In the genomic region with DNA sequence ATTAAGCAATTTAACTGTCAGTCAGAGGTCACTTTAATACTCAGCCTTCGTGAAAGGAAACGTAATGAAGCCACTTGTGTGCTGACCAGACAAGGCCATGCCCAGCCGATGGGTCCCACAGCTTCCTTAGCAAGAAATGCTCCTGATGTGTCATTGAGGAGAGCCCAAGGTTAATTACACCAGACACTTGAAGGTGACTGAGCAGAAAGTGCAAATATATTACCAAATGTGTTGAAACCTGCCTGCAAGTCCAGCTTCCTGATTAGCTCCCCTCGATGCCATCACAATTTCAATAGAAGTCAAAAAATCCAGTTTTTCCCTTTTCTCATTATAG, we compare ENCODE assay signal across 14 cellular contexts.
DNase-seq lines count a peak whose midpoint lies in the region; ATAC-seq and TF ChIP-seq lines count a peak whose summit lies in the region.
"Had no signal": no experiment of that assay in that cellular context is flagged by ENCODE, and none has a peak within 500 bp of the region (broad histone marks: within the 10 kb centered on the region; RNA-seq: fewer than 3 reads in every experiment).

No MANE protein-coding gene starts in this region.

- H3K4me1 ChIP-seq in RWPE2 (ENCODE audit: insufficient read depth, poor library complexity, severe bottlenecking) = peaks cover 15% of the 10 kb centered on the region
- H3K4me1 ChIP-seq in esophagus squamous epithelium = peaks cover 0 to 34% (median 13%) of the 10 kb centered on the region in 3 donors

- H3K36me3 ChIP-seq in RWPE2 (ENCODE audit: low read depth) (no peaks in the 10 kb centered on the region), esophagus squamous epithelium (no peaks in the 10 kb centered on the region)
- H3K36me3 ChIP-seq: cardiac muscle cell had no signal

- H3K27me3 ChIP-seq in AG04450 (ENCODE audit: control insufficient read depth, insufficient read depth, low read length) (no peaks in the 10 kb centered on the region), RWPE2 (ENCODE audit: insufficient read depth, poor library complexity, severe bottlenecking) (no peaks in the 10 kb centered on the region), esophagus squamous epithelium (no peaks in the 10 kb centered on the region)
- H3K27me3 ChIP-seq: cardiac muscle cell had no signal

- H3K27ac ChIP-seq in AG04450 (ENCODE audit: low read depth, low read length) (peak overlapping the region; percentile 96), RWPE2 (ENCODE audit: poor library complexity, severe bottlenecking) (peak overlapping the region; percentile 19), esophagus squamous epithelium (peak overlapping the region in 3 of 4 donors; percentile 58 to 75 (median 63))
- H3K27ac ChIP-seq: cardiac muscle cell had no signal

- CTCF ChIA-PET in AG04450 (lab: Charles Lee) = interaction anchor here (0.7 to 1.3 kb wide), 3 partner anchors 18 to 865 kb away, joined by 3 to 4 read pairs (median 4); no protein-coding TSS in a partner anchor

- no peak overlapping the region for H3K4me3 ChIP-seq in AG04450 (ENCODE audit: low read depth, low read length)
- no peak overlapping the region for H3K4me3 ChIP-seq in RWPE2 (ENCODE audit: severe bottlenecking)
- peak overlapping the region in 1 of 4 donors; percentile 0 for H3K4me3 ChIP-seq in esophagus squamous epithelium
- H3K4me3 ChIP-seq: cardiac muscle cell had no signal

- peak overlapping the region; percentile 94 for H3K27ac Mint-ChIP-seq in osteocyte (ENCODE audit: unreplicated experiment)

- DNase-seq in AG04450 (ENCODE audit: low read depth, low spot score) = no peak
- no peak for DNase-seq in RWPE2 (ENCODE audit: low spot score)
- DNase-seq in esophagus squamous epithelium (lab: John Stamatoyannopoulos, UW) = no peak
- no peak for DNase-seq in osteocyte (ENCODE audit: extremely low spot score, unreplicated experiment)
- DNase-seq in dedifferentiated amniotic fluid mesenchymal stem cell (ENCODE audit: extremely low spot score) = no peak
- no peak for DNase-seq in OCI-M2 (lab: John Stamatoyannopoulos, UW; ENCODE audit: unreplicated experiment)
- DNase-seq: activated CD4-positive, alpha-beta T cell treated with anti-CD3 and anti-CD28 coated beads, Interleukin-2, amount 50 U/mL, for 1 hour; activated gamma-delta T cell; DMS79 treated with DMSO at 0.1 percent for 48 hours; T-helper 9 cell had no signal

- POLR2A ChIA-PET in AG04450 (lab: Yijun Ruan, JAX) = interaction anchor here (0.6 to 3.6 kb wide), 7 partner anchors 18 to 266 kb away, joined by 3 to 28 read pairs (median 4); a partner anchor contains a TSS

- H3K9me3 ChIP-seq in AG04450 (ENCODE audit: control insufficient read depth, insufficient read depth, low read length) (no peaks in the 10 kb centered on the region), RWPE2 (ENCODE audit: severe bottlenecking) (no peaks in the 10 kb centered on the region), esophagus squamous epithelium (no peaks in the 10 kb centered on the region)

- no peaks in the 10 kb centered on the region for H3K36me3 Mint-ChIP-seq in osteocyte (ENCODE audit: unreplicated experiment)

- peaks cover 42% of the 10 kb centered on the region for H3K4me1 Mint-ChIP-seq in osteocyte (ENCODE audit: unreplicated experiment)

- H3K4me3 Mint-ChIP-seq in osteocyte (ENCODE audit: unreplicated experiment) = peak overlapping the region; percentile 55

- no peak for TF ChIP-seq CTCF in AG04450 (IDR thresholded peaks at IDR 0.05; ENCODE audit: low read depth, low read length)
- no peak for TF ChIP-seq CTCF in RWPE2 (IDR thresholded peaks at IDR 0.05; ENCODE audit: poor library complexity, severe bottlenecking)
- no peak for TF ChIP-seq CTCF in esophagus squamous epithelium (IDR thresholded peaks at IDR 0.05)
- no peak for TF ChIP-seq CTCF in osteocyte (IDR thresholded peaks at IDR 0.05)

- WGBS in esophagus squamous epithelium, 2 donors = 43 to 49% methylated on average over 4 of the region's 4 CpGs

- no peaks in the 10 kb centered on the region for H3K27me3 Mint-ChIP-seq in osteocyte (ENCODE audit: unreplicated experiment)

- no peak for TF ChIP-seq POLR2A in esophagus squamous epithelium (IDR thresholded peaks at IDR 0.05)

- intact Hi-C loops in esophagus squamous epithelium (cut with DNase I) = no loop called here

- H3K9me3 Mint-ChIP-seq in osteocyte (ENCODE audit: unreplicated experiment) = no peaks in the 10 kb centered on the region

- no peak for ATAC-seq in RWPE2 (ENCODE audit: low read depth)
- no peak for ATAC-seq in HG02623 (IDR thresholded peaks at IDR 0.05; ENCODE audit: unreplicated experiment)
- ATAC-seq in HG03196 (IDR thresholded peaks at IDR 0.05; ENCODE audit: unreplicated experiment) = no peak
- ATAC-seq: esophagus mucosa had no signal

Comparison
In these comparisons a context has a peak if more than half of its experiments do, and no peak if none do; other contexts are left out.
1. H3K27ac ChIP-seq: peak in every context shown above with its lines; median percentile 96 in AG04450; 63 in esophagus squamous epithelium; 19 in RWPE2.